In genomic region chr2:239195992-239196391, GRCh38 we compare ENCODE assay signal across 27 cellular contexts.
DNase-seq lines count a peak whose midpoint lies in the region; ATAC-seq and TF ChIP-seq lines count a peak whose summit lies in the region.
"Had no signal": no experiment of that assay in that cellular context is flagged by ENCODE, and none has a peak within 500 bp of the region (broad histone marks: within the 10 kb centered on the region; RNA-seq: fewer than 3 reads in every experiment).

No MANE protein-coding gene starts in this region.

- H3K36me3 ChIP-seq in GM23338 (ENCODE audit: insufficient read depth) (no peaks in the 10 kb centered on the region), neural progenitor cell (no peaks in the 10 kb centered on the region), tibial nerve (peaks cover 0 to 5% (median 0%) of the 10 kb centered on the region in 3 donors)
- peaks cover 17% of the 10 kb centered on the region for H3K36me3 ChIP-seq in CD8-positive, alpha-beta memory T cell (ENCODE audit: insufficient read depth, low read length)

- H2AFZ ChIP-seq in GM23338: no peak overlapping the region
- H2AFZ ChIP-seq in neural progenitor cell (replicated peaks): no peak overlapping the region
- H2AFZ ChIP-seq: GM23248 had no signal

- no peak overlapping the region for H3K27ac ChIP-seq in GM23338 (ENCODE audit: low read depth)
- H3K27ac ChIP-seq in dorsolateral prefrontal cortex: peak overlapping the region; percentile 55 to 98 (median 91)
- H3K27ac ChIP-seq in neural progenitor cell: no peak overlapping the region
- peak overlapping the region; percentile 51 to 94 (median 66) for H3K27ac ChIP-seq in tibial nerve
- no peak overlapping the region for H3K27ac ChIP-seq in CD8-positive, alpha-beta memory T cell (ENCODE audit: low read depth, low read length)
- H3K27ac ChIP-seq: GM23248, RWPE1 had no signal

- no peak overlapping the region for H3K4me3 Mint-ChIP-seq in GM23338
- H3K4me3 Mint-ChIP-seq in neural progenitor cell: no peak overlapping the region
- no peak overlapping the region for H3K4me3 Mint-ChIP-seq in CD8-positive, alpha-beta memory T cell
- H3K4me3 Mint-ChIP-seq: activated CD8-positive, alpha-beta T cell treated with anti-CD3 and anti-CD28 coated beads, Interleukin-2, amount 10 ng/mL, durations not matched to agents 7 days and 5 days; activated naive CD8-positive, alpha-beta T cell treated with anti-CD3 and anti-CD28 coated beads, Interleukin-2, amount 50 U/mL, for 24 hours; HFFc6; natural killer cell treated with Interleukin-12 subunit alpha and Interleukin-12 subunit beta and Interleukin-15 and Interleukin-18, amount 100 ng/mL, for 72 hours; T-helper 1 cell treated with Interleukin-12 subunit alpha and Interleukin-12 subunit beta and Interleukin-4 antibody, amounts not matched to agents 30 μg/mL and 1 μg/mL, for 36 hours had no signal

- WGBS in tibial nerve, 2 donors: 58 to 63% methylated on average over 4 of the region's 4 CpGs

- H4K20me1 ChIP-seq in GM23338 (replicated peaks; ENCODE audit: insufficient read depth) (no peaks in the 10 kb centered on the region; the same call in 1 of the 2 replicates), neural progenitor cell (ENCODE audit: low read depth) (peaks cover 41% of the 10 kb centered on the region)

- no peaks in the 10 kb centered on the region for H3F3A ChIP-seq in GM23338 (replicated peaks; ENCODE audit: low read depth)
- no peaks in the 10 kb centered on the region for H3F3A ChIP-seq in neural progenitor cell (ENCODE audit: low read depth)

- H3K4me2 ChIP-seq in GM23338: no peak overlapping the region
- no peak overlapping the region for H3K4me2 ChIP-seq in neural progenitor cell

- peaks cover 7% of the 10 kb centered on the region; the same call in 2 of the 3 replicates for H3K36me3 Mint-ChIP-seq in GM23338 (ENCODE audit: low read depth)
- peaks cover 6% of the 10 kb centered on the region for H3K36me3 Mint-ChIP-seq in neural progenitor cell
- H3K36me3 Mint-ChIP-seq in CD8-positive, alpha-beta memory T cell: peaks cover 0 to 62% (median 13%) of the 10 kb centered on the region in 3 donors
- H3K36me3 Mint-ChIP-seq: natural killer cell treated with Interleukin-12 subunit alpha and Interleukin-12 subunit beta and Interleukin-15 and Interleukin-18, amount 100 ng/mL, for 72 hours had no signal

- peaks cover 29% of the 10 kb centered on the region for H3K79me2 ChIP-seq in GM23338 (replicated peaks; ENCODE audit: insufficient read depth)
- peaks cover 23% of the 10 kb centered on the region for H3K79me2 ChIP-seq in neural progenitor cell (ENCODE audit: low read depth)

- TF ChIP-seq POLR2A in tibial nerve (IDR thresholded peaks at IDR 0.05): no peak

- no peak overlapping the region for H3K4me3 ChIP-seq in GM23338
- H3K4me3 ChIP-seq in dorsolateral prefrontal cortex: peak overlapping the region in 32 of 59 donors; percentile 28 to 63 (median 46)
- H3K4me3 ChIP-seq in neural progenitor cell: no peak overlapping the region
- H3K4me3 ChIP-seq in tibial nerve: no peak overlapping the region
- H3K4me3 ChIP-seq in CD8-positive, alpha-beta memory T cell (ENCODE audit: low read length): no peak overlapping the region
- H3K4me3 ChIP-seq: GM12878, GM23248, heart left ventricle, lung, mucosa of descending colon had no signal

- H3K27ac Mint-ChIP-seq in GM23338: peak overlapping the region; percentile 15; the same call in 1 of the 2 replicates
- H3K27ac Mint-ChIP-seq in neural progenitor cell: peak overlapping the region; percentile 38
- peak overlapping the region in 2 of 8 donors; percentile 7 to 77 for H3K27ac Mint-ChIP-seq in CD8-positive, alpha-beta memory T cell
- H3K27ac Mint-ChIP-seq: activated CD8-positive, alpha-beta T cell treated with anti-CD3 and anti-CD28 coated beads, Interleukin-2, amount 10 ng/mL, durations not matched to agents 7 days and 5 days; activated naive CD8-positive, alpha-beta T cell treated with anti-CD3 and anti-CD28 coated beads, Interleukin-2, amount 50 U/mL, for 24 hours; HFFc6; natural killer cell treated with Interleukin-12 subunit alpha and Interleukin-12 subunit beta and Interleukin-15 and Interleukin-18, amount 100 ng/mL, for 72 hours; T-helper 1 cell treated with Interleukin-12 subunit alpha and Interleukin-12 subunit beta and Interleukin-4 antibody, amounts not matched to agents 30 μg/mL and 1 μg/mL, for 36 hours had no signal

- no peak for ATAC-seq in GM23338
- no peak for ATAC-seq in GM21576 (IDR thresholded peaks at IDR 0.05; ENCODE audit: unreplicated experiment)
- ATAC-seq: activated CD8-positive, alpha-beta T cell treated with anti-CD3 and anti-CD28 coated beads, Interleukin-2, amount 10 ng/mL, durations not matched to agents 7 days and 5 days; activated naive CD8-positive, alpha-beta T cell treated with anti-CD3 and anti-CD28 coated beads, Interleukin-2, amount 50 U/mL, for 24 hours; GM12878; heart left ventricle; mucosa of descending colon; natural killer cell treated with Interleukin-12 subunit alpha and Interleukin-12 subunit beta and Interleukin-15 and Interleukin-18, amount 100 ng/mL, for 72 hours had no signal

- no peaks in the 10 kb centered on the region for H3K27me3 ChIP-seq in GM23338 (ENCODE audit: insufficient read depth)
- no peaks in the 10 kb centered on the region for H3K27me3 ChIP-seq in dorsolateral prefrontal cortex
- H3K27me3 ChIP-seq in neural progenitor cell: no peaks in the 10 kb centered on the region
- H3K27me3 ChIP-seq in tibial nerve: no peaks in the 10 kb centered on the region
- no peaks in the 10 kb centered on the region for H3K27me3 ChIP-seq in CD8-positive, alpha-beta memory T cell (ENCODE audit: insufficient read depth, low read length, poor library complexity, severe bottlenecking)
- H3K27me3 ChIP-seq: heart left ventricle had no signal

- intact Hi-C loops in dorsolateral prefrontal cortex (cut with DNase I): loop anchor here in 1 of 2 donors (10.0 kb wide), 1 partner anchor 161 kb away; no protein-coding TSS in a partner anchor

- CTCF ChIA-PET in CD8-positive, alpha-beta memory T cell (lab: Charles Lee): no interaction called here

- peaks cover 22% of the 10 kb centered on the region for H3K4me1 Mint-ChIP-seq in GM23338
- peaks cover 61% of the 10 kb centered on the region for H3K4me1 Mint-ChIP-seq in neural progenitor cell
- H3K4me1 Mint-ChIP-seq in CD8-positive, alpha-beta memory T cell: peaks cover 11 to 24% (median 17%) of the 10 kb centered on the region in 3 donors

- no peak overlapping the region for H3K9ac ChIP-seq in neural progenitor cell
- H3K9ac ChIP-seq: GM23248 had no signal

- H3K27me3 Mint-ChIP-seq in GM23338 (ENCODE audit: insufficient read depth, low read depth, poor library complexity): peaks cover 8% of the 10 kb centered on the region
- H3K27me3 Mint-ChIP-seq in neural progenitor cell (ENCODE audit: insufficient read depth, low read depth): peaks cover 3% of the 10 kb centered on the region
- no peaks in the 10 kb centered on the region for H3K27me3 Mint-ChIP-seq in CD8-positive, alpha-beta memory T cell
- H3K27me3 Mint-ChIP-seq: activated naive CD8-positive, alpha-beta T cell treated with anti-CD3 and anti-CD28 coated beads, Interleukin-2, amount 50 U/mL, for 24 hours; natural killer cell treated with Interleukin-12 subunit alpha and Interleukin-12 subunit beta and Interleukin-15 and Interleukin-18, amount 100 ng/mL, for 72 hours had no signal

- POLR2A ChIA-PET in CD8-positive, alpha-beta memory T cell (lab: Charles Lee): no interaction called here

- H3K9me3 Mint-ChIP-seq in GM23338: no peaks in the 10 kb centered on the region
- no peaks in the 10 kb centered on the region for H3K9me3 Mint-ChIP-seq in neural progenitor cell
- no peaks in the 10 kb centered on the region for H3K9me3 Mint-ChIP-seq in CD8-positive, alpha-beta memory T cell
- H3K9me3 Mint-ChIP-seq: activated naive CD8-positive, alpha-beta T cell treated with anti-CD3 and anti-CD28 coated beads, Interleukin-2, amount 50 U/mL, for 24 hours; HFFc6; natural killer cell treated with Interleukin-12 subunit alpha and Interleukin-12 subunit beta and Interleukin-15 and Interleukin-18, amount 100 ng/mL, for 72 hours; T-helper 1 cell treated with Interleukin-12 subunit alpha and Interleukin-12 subunit beta and Interleukin-4 antibody, amounts not matched to agents 30 μg/mL and 1 μg/mL, for 36 hours had no signal

- H3K9me2 ChIP-seq in GM23338 (ENCODE audit: insufficient read depth): no peaks in the 10 kb centered on the region

- no peak for TF ChIP-seq CTCF in GM23338 (conservative IDR thresholded peaks at IDR 0.05; ENCODE audit: low read depth in 2 of 2)
- no peak for TF ChIP-seq CTCF in dorsolateral prefrontal cortex (IDR thresholded peaks at IDR 0.05 in 54 of 56, conservative IDR thresholded peaks at IDR 0.05 in 2 of 56; ENCODE audit: low read depth in 1 of 56, partially characterized antibody in 56 of 56)
- TF ChIP-seq CTCF in neural progenitor cell (IDR thresholded peaks at IDR 0.05): no peak
- no peak for TF ChIP-seq CTCF in tibial nerve (IDR thresholded peaks at IDR 0.05)

- H3K9me3 ChIP-seq in neural progenitor cell (ENCODE audit: low read depth) (no peaks in the 10 kb centered on the region), tibial nerve (no peaks in the 10 kb centered on the region)
- H3K9me3 ChIP-seq in CD8-positive, alpha-beta memory T cell (ENCODE audit: low read length): no peaks in the 10 kb centered on the region
- H3K9me3 ChIP-seq: heart left ventricle, mucosa of descending colon had no signal

- TF ChIP-seq EP300 in tibial nerve (IDR thresholded peaks at IDR 0.05): no peak

- no peaks in the 10 kb centered on the region; the same call in 1 of the 2 replicates for H3K4me1 ChIP-seq in GM23338 (ENCODE audit: insufficient read depth)
- H3K4me1 ChIP-seq in neural progenitor cell: peaks cover 5% of the 10 kb centered on the region
- peaks cover 0 to 66% (median 26%) of the 10 kb centered on the region in 4 donors for H3K4me1 ChIP-seq in tibial nerve
- no peaks in the 10 kb centered on the region for H3K4me1 ChIP-seq in CD8-positive, alpha-beta memory T cell (ENCODE audit: insufficient read depth, low read length)

- no peak for DNase-seq in GM23338 (ENCODE audit: low spot score)
- DNase-seq in dorsolateral prefrontal cortex: no peak
- DNase-seq in neural progenitor cell (ENCODE audit: low spot score): no peak
- no peak for DNase-seq in tibial nerve (ENCODE audit: low spot score in 2 of 2)
- DNase-seq in ureter (ENCODE audit: low spot score): no peak
- DNase-seq in CD8-positive, alpha-beta memory T cell: no peak
- DNase-seq: activated CD8-positive, alpha-beta T cell treated with anti-CD3 and anti-CD28 coated beads, Interleukin-2, amount 10 ng/mL, durations not matched to agents 7 days and 5 days; activated effector memory CD4-positive, alpha-beta T cell treated with anti-CD3 and anti-CD28 coated beads, Interleukin-2, amount 50 U/mL, for 16 hours; activated naive CD8-positive, alpha-beta T cell treated with anti-CD3 and anti-CD28 coated beads, Interleukin-2, amount 50 U/mL, for 24 hours; effector CD4-positive, alpha-beta T cell; EL; erythroblast; GM23248; HFFc6; Kasumi-1; MV-4-11; NCI-H146; stimulated activated CD4-positive, alpha-beta T cell treated with anti-CD3 and anti-CD28 coated beads, Interleukin-15, amount 100 ng/mL, for 24 hours; stimulated activated naive CD4-positive, alpha-beta T cell treated with Interleukin-2 at 50 U/mL for 16 hours had no signal

Comparison
In these comparisons a context has a peak if more than half of its experiments do, and no peak if none do; other contexts are left out.
1. H3K27ac ChIP-seq: peak in dorsolateral prefrontal cortex (59 of 59) and tibial nerve (4 of 4); none in GM23338 (single experiment), neural progenitor cell (single experiment) and CD8-positive, alpha-beta memory T cell (single experiment).
2. H3K4me3 ChIP-seq: peak in dorsolateral prefrontal cortex (32 of 59); none in GM23338 (single experiment), neural progenitor cell (single experiment), tibial nerve (0 of 4) and CD8-positive, alpha-beta memory T cell (single experiment).